ENCODE assay signal across 8 cellular contexts in the genomic region with DNA sequence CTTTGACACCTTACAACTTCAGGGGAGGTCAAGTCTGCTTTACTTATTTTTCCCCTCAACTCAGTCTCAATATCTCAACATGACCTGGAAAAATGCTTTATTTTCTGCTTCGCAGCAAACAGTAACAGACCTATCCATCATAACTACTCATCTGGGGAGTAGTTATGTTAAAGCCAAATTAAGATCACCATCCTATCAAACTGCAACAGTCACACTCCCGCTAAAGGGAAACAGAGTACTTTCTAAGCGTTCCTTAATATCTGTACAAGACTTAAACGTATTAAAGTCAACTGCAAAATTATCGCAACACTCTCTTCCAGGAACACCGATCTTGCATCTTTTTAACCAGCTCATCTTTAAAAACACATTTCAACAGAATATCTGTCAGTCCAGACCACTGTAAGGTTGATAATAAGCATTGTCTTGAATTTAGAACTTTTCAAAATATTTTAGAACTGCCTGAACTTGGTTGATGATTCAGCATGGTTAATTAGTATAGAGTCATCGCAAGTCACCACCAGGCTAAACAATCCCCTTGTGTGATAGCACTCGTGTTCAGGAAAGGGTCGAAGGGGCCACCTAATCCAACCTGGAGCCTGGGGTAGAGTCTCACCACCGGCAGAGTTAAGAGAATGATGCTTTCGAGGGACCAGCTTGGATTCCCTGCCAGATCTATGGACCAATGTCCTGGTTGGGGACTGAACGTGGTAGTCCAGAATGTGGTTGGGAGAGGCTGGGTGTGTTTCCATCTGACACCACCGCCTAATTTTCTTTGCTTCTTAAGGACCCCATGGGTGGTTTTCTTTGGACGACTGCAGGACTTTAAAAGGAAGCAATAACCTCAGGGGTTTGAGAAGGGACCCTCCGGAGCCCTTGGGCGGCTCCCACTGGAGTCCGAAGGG. TPM values are rescaled to one million over a fixed set of nuclear protein-coding genes. Genes with fewer than 3 reads are reported as not detected.
DNase-seq lines count a peak whose midpoint lies in the region; ATAC-seq and TF ChIP-seq lines count a peak whose summit lies in the region.

No MANE protein-coding gene starts in this region.

- no peak overlapping the region for H3K14ac ChIP-seq in neuronal stem cell (ENCODE audit: low read length)

- H2BK5ac ChIP-seq in neuronal stem cell (ENCODE audit: low read length) = no peak overlapping the region

- H3K4ac ChIP-seq in neuronal stem cell (ENCODE audit: low read length) = no peak overlapping the region

- peak overlapping the region; percentile 90 for H3K4me3 ChIP-seq in CD4-positive, CD25-positive, alpha-beta regulatory T cell (ENCODE audit: low read depth, low read length)
- H3K4me3 ChIP-seq in neuronal stem cell (ENCODE audit: low read length in 2 of 2) = peak overlapping the region; percentile 94 to 99

- H3K9me3 ChIP-seq in CD4-positive, CD25-positive, alpha-beta regulatory T cell (ENCODE audit: control insufficient read depth in 2 of 2, low read length in 2 of 2) = no peaks in the 10 kb centered on the region
- no peaks in the 10 kb centered on the region for H3K9me3 ChIP-seq in neuronal stem cell (replicated peaks in 1 of 2; ENCODE audit: control insufficient read depth in 2 of 2, insufficient read depth in 1 of 2, low read depth in 1 of 2, low read length in 2 of 2)

- H2AFZ ChIP-seq in neuronal stem cell (ENCODE audit: low read length) = peak overlapping the region; percentile 99

- H3K23ac ChIP-seq in neuronal stem cell (ENCODE audit: low read depth, low read length, poor library complexity) = no peak overlapping the region

- DNase-seq in CD4-positive, CD25-positive, alpha-beta regulatory T cell = peak in 2 of 3 donors; percentile 10 to 14
- peak; percentile 14 to 20 for DNase-seq in activated CD4-positive, alpha-beta T cell treated with anti-CD3 and anti-CD28 coated beads, Interleukin-2, amount 50 U/mL, for 48 hours
- peak; percentile 76 for DNase-seq in erythroblast (lab: John Stamatoyannopoulos, UW)
- DNase-seq in neuronal stem cell (ENCODE audit: low spot score) = peak; percentile 9
- no peak for DNase-seq in LoVo (ENCODE audit: low spot score)

- H3K9me3 Mint-ChIP-seq in CD4-positive, CD25-positive, alpha-beta regulatory T cell = peaks cover 0 to 2% (median 0%) of the 10 kb centered on the region in 7 donors

- H3K36me3 ChIP-seq in CD4-positive, CD25-positive, alpha-beta regulatory T cell (ENCODE audit: control insufficient read depth, insufficient read depth, low read length) = no peaks in the 10 kb centered on the region
- no peaks in the 10 kb centered on the region for H3K36me3 ChIP-seq in neuronal stem cell (replicated peaks in 1 of 2; ENCODE audit: control insufficient read depth in 2 of 2, insufficient read depth in 2 of 2, low read length in 2 of 2)

- H2AK5ac ChIP-seq in neuronal stem cell (ENCODE audit: low read depth, low read length) = no peak overlapping the region

- no peaks in the 10 kb centered on the region for H3K27me3 Mint-ChIP-seq in CD4-positive, CD25-positive, alpha-beta regulatory T cell

- peak overlapping the region; percentile 90 to 97 (median 92) for H3K4me3 Mint-ChIP-seq in CD4-positive, CD25-positive, alpha-beta regulatory T cell

- no peak for ATAC-seq in CD4-positive, CD25-positive, alpha-beta regulatory T cell (ENCODE audit: low read depth in 2 of 2)
- ATAC-seq in HG02938 (IDR thresholded peaks at IDR 0.05; ENCODE audit: unreplicated experiment) (peak; percentile 0), HG03045 (IDR thresholded peaks at IDR 0.05; ENCODE audit: unreplicated experiment) (no peak), GM21576 (IDR thresholded peaks at IDR 0.05; ENCODE audit: unreplicated experiment) (no peak)

- peak overlapping the region; percentile 98 for H3K4me2 ChIP-seq in neuronal stem cell (ENCODE audit: insufficient read depth, low read length, poor library complexity, severe bottlenecking)

- TF ChIP-seq POLR2A in erythroblast (IDR thresholded peaks at IDR 0.05; ENCODE audit: low read length) = peak; percentile 53

- no peak overlapping the region for H3K27ac ChIP-seq in CD4-positive, CD25-positive, alpha-beta regulatory T cell (ENCODE audit: insufficient read depth, low read length, poor library complexity, severe bottlenecking)
- H3K27ac ChIP-seq in neuronal stem cell (replicated peaks; ENCODE audit: low read length) = no peak overlapping the region

- no peak overlapping the region for H3K9ac ChIP-seq in neuronal stem cell (ENCODE audit: low read depth, low read length, poor library complexity)

- no peaks in the 10 kb centered on the region for H3K27me3 ChIP-seq in CD4-positive, CD25-positive, alpha-beta regulatory T cell (ENCODE audit: control insufficient read depth, insufficient read depth, low read length)
- peaks cover 0 to 8% (median 0%) of the 10 kb centered on the region in 3 experiments for H3K27me3 ChIP-seq in neuronal stem cell (ENCODE audit: control insufficient read depth in 3 of 3, insufficient read depth in 3 of 3, low read depth in 1 of 3, low read length in 3 of 3)

- no CpG with 5 or more reads among the region's 17 CpGs for WGBS in neuronal stem cell (ENCODE audit: extremely low coverage in 2 of 2, insufficient read length in 2 of 2, insufficient replicate concordance in 1 of 2), 2 donors

- peaks cover 5% of the 10 kb centered on the region for H3K36me3 Mint-ChIP-seq in CD4-positive, CD25-positive, alpha-beta regulatory T cell

- peak overlapping the region; percentile 79 to 89 (median 82) for H3K27ac Mint-ChIP-seq in CD4-positive, CD25-positive, alpha-beta regulatory T cell

- no peak overlapping the region for H2BK12ac ChIP-seq in neuronal stem cell (ENCODE audit: low read length)

- no peak overlapping the region for H4K8ac ChIP-seq in neuronal stem cell (ENCODE audit: low read depth, low read length)

- H3K79me1 ChIP-seq in neuronal stem cell (ENCODE audit: low read depth, low read length) = no peaks in the 10 kb centered on the region

- H3K4me1 Mint-ChIP-seq in CD4-positive, CD25-positive, alpha-beta regulatory T cell = peaks cover 23 to 51% (median 27%) of the 10 kb centered on the region in 4 donors

- H3K18ac ChIP-seq in neuronal stem cell (ENCODE audit: low read length) = peak overlapping the region; percentile 97

- no peak overlapping the region for H2BK120ac ChIP-seq in neuronal stem cell (ENCODE audit: low read depth, low read length)

- no peak overlapping the region for H2BK15ac ChIP-seq in neuronal stem cell (ENCODE audit: low read length)

- peaks cover 24% of the 10 kb centered on the region for H3K4me1 ChIP-seq in CD4-positive, CD25-positive, alpha-beta regulatory T cell (ENCODE audit: control insufficient read depth, insufficient read depth, low read length, poor library complexity, severe bottlenecking)
- peaks cover 0 to 6% of the 10 kb centered on the region in 2 donors for H3K4me1 ChIP-seq in neuronal stem cell (ENCODE audit: control insufficient read depth in 2 of 2, insufficient read depth in 1 of 2, low read depth in 1 of 2, low read length in 2 of 2)

- no peak overlapping the region for H4K91ac ChIP-seq in neuronal stem cell (ENCODE audit: low read depth, low read length, poor library complexity)

RNA-seq across cellular contexts. Expression of a gene that starts 1.0 kb away (rescaled TPM):
- total RNA-seq in CD4-positive, CD25-positive, alpha-beta regulatory T cell = 18.1 TPM
- polyA plus RNA-seq in CD4-positive, CD25-positive, alpha-beta regulatory T cell = 10 to 100 TPM in 2 of 4 donors, 1 to 10 TPM in 2; 8.9 to 11.4 (median 9.8) TPM
- polyA plus RNA-seq in neuronal stem cell (2013, experiment 1 of 2) = 3.5 TPM
- 3.3 TPM for polyA plus RNA-seq in neuronal stem cell (2013, experiment 2 of 2)
